ENCODE assay signal across 13 cellular contexts in genomic region chr5:149456597-149457392, GRCh38.
DNase-seq lines count a peak whose midpoint lies in the region; ATAC-seq and TF ChIP-seq lines count a peak whose summit lies in the region.
"Had no signal": no experiment of that assay in that cellular context is flagged by ENCODE, and none has a peak within 500 bp of the region (broad histone marks: within the 10 kb centered on the region; RNA-seq: fewer than 3 reads in every experiment).

No MANE protein-coding gene starts in this region.

- POLR2A ChIA-PET in Caco-2 (lab: Charles Lee): no interaction called here

- CTCF ChIA-PET in Caco-2 (lab: Charles Lee): no interaction called here

- ATAC-seq in mucosa of descending colon (no peak), GM19397 (IDR thresholded peaks at IDR 0.05; ENCODE audit: unreplicated experiment) (no peak)

- no peak overlapping the region for H3K4me3 Mint-ChIP-seq in Caco-2 (ENCODE audit: unreplicated experiment)
- H3K4me3 Mint-ChIP-seq: B cell, immature natural killer cell had no signal

- peak overlapping the region; percentile 4 for H3K27ac Mint-ChIP-seq in Caco-2 (ENCODE audit: unreplicated experiment)
- H3K27ac Mint-ChIP-seq: B cell had no signal

- H3K9me3 ChIP-seq in Caco-2 (no peaks in the 10 kb centered on the region), adrenal gland (replicated peaks in 1 of 3) (no peaks in the 10 kb centered on the region), right atrium auricular region (no peaks in the 10 kb centered on the region), ovary (no peaks in the 10 kb centered on the region), mucosa of descending colon (no peaks in the 10 kb centered on the region)
- H3K9me3 ChIP-seq: prostate gland had no signal

- intact Hi-C loops in Caco-2 (cut with micrococcal nuclease; ENCODE audit: unreplicated experiment) (no loop called here), adrenal gland (cut with DNase I) (no loop called here), ovary (cut with DNase I) (no loop called here), mucosa of descending colon (cut with DNase I, micrococcal nuclease) (no loop called here)

- peaks cover 11% of the 10 kb centered on the region for H3K36me3 Mint-ChIP-seq in Caco-2 (ENCODE audit: insufficient read depth, unreplicated experiment)
- H3K36me3 Mint-ChIP-seq: immature natural killer cell had no signal

- no peaks in the 10 kb centered on the region for H3K36me3 ChIP-seq in Caco-2 (ENCODE audit: control insufficient read depth, insufficient read depth, low read length)
- H3K36me3 ChIP-seq in adrenal gland (replicated peaks in 1 of 2): no peaks in the 10 kb centered on the region
- H3K36me3 ChIP-seq in right atrium auricular region: no peaks in the 10 kb centered on the region
- H3K36me3 ChIP-seq in ovary: no peaks in the 10 kb centered on the region
- no peaks in the 10 kb centered on the region for H3K36me3 ChIP-seq in mucosa of descending colon (ENCODE audit: low read depth)
- H3K36me3 ChIP-seq: prostate gland had no signal

- no peak overlapping the region for H3K4me3 ChIP-seq in Caco-2 (ENCODE audit: low read depth, low read length)
- no peak overlapping the region for H3K4me3 ChIP-seq in adrenal gland
- H3K4me3 ChIP-seq in right atrium auricular region: no peak overlapping the region
- H3K4me3 ChIP-seq in ovary: no peak overlapping the region
- H3K4me3 ChIP-seq in mucosa of descending colon: no peak overlapping the region
- H3K4me3 ChIP-seq: prostate gland had no signal

- DNase-seq in Caco-2 (no peak), adrenal gland (peak in 6 of 7 donors; percentile 73 to 89 (median 84)), right atrium auricular region (ENCODE audit: low spot score) (no peak), ovary (no peak), dermis blood vessel endothelial cell (no peak), medulla oblongata (ENCODE audit: extremely low spot score) (no peak), mucosa of descending colon (no peak)
- DNase-seq: anterior cingulate cortex, immature natural killer cell had no signal

- H3K27me3 ChIP-seq in Caco-2 (replicated peaks; ENCODE audit: control insufficient read depth, insufficient read depth, low read length): no peaks in the 10 kb centered on the region
- H3K27me3 ChIP-seq in adrenal gland: no peaks in the 10 kb centered on the region
- no peaks in the 10 kb centered on the region for H3K27me3 ChIP-seq in right atrium auricular region
- H3K27me3 ChIP-seq in ovary: no peaks in the 10 kb centered on the region

- TF ChIP-seq EP300 in ovary (IDR thresholded peaks at IDR 0.05): no peak

- no TSS peak for BruUV-seq in Caco-2 (replicated peaks; lab: Mats Ljungman, UMichigan)

- H3K4me1 Mint-ChIP-seq in Caco-2 (ENCODE audit: low read depth, unreplicated experiment): peaks cover 39% of the 10 kb centered on the region
- H3K4me1 Mint-ChIP-seq: B cell, immature natural killer cell had no signal

- H3K27me3 Mint-ChIP-seq in Caco-2 (ENCODE audit: insufficient read depth, unreplicated experiment): no peaks in the 10 kb centered on the region
- H3K27me3 Mint-ChIP-seq: B cell had no signal

- WGBS in adrenal gland, 4 donors: 21 to 35% (median 27%) methylated on average over 6 of the region's 6 CpGs
- 44 to 59% (median 54%) methylated on average over 6 of the region's 6 CpGs for WGBS in ovary, 3 donors

- H3K4me1 ChIP-seq in Caco-2 (peaks cover 46% of the 10 kb centered on the region), adrenal gland (replicated peaks in 1 of 2) (peaks cover 23 to 34% of the 10 kb centered on the region in 2 donors), right atrium auricular region (peaks cover 0 to 65% of the 10 kb centered on the region in 2 donors), ovary (ENCODE audit: insufficient read depth) (peaks cover 7% of the 10 kb centered on the region), mucosa of descending colon (ENCODE audit: low read depth) (peaks cover 26% of the 10 kb centered on the region)
- H3K4me1 ChIP-seq: prostate gland had no signal

- H3K27ac ChIP-seq in adrenal gland (peak overlapping the region; percentile 90 to 98 (median 95)), right atrium auricular region (peak overlapping the region; percentile 87 to 89), ovary (peak overlapping the region; percentile 9 to 56)
- H3K27ac ChIP-seq: VCaP had no signal

- TF ChIP-seq CTCF in Caco-2 (IDR thresholded peaks at IDR 0.05; ENCODE audit: insufficient read depth in 1 of 2, low read depth in 1 of 2, low read length in 1 of 2, severe bottlenecking in 1 of 2, unreplicated experiment in 1 of 2) (no peak), adrenal gland (IDR thresholded peaks at IDR 0.05) (no peak), right atrium auricular region (IDR thresholded peaks at IDR 0.05) (no peak), ovary (IDR thresholded peaks at IDR 0.05) (no peak), mucosa of descending colon (IDR thresholded peaks at IDR 0.05) (no peak)

- no peaks in the 10 kb centered on the region for H3K9me3 Mint-ChIP-seq in Caco-2 (ENCODE audit: unreplicated experiment)
- H3K9me3 Mint-ChIP-seq: immature natural killer cell had no signal

- TF ChIP-seq POLR2A in adrenal gland (IDR thresholded peaks at IDR 0.05) (peak in 1 of 2 donors; percentile 61), ovary (IDR thresholded peaks at IDR 0.05) (no peak)

Comparison
In these comparisons a context has a peak if more than half of its experiments do, and no peak if none do; other contexts are left out.
1. DNase-seq: peak in adrenal gland (6 of 7); none in Caco-2 (0 of 2), right atrium auricular region (single experiment), ovary (0 of 5), dermis blood vessel endothelial cell (single experiment), medulla oblongata (single experiment) and mucosa of descending colon (0 of 3).
2. H3K27ac ChIP-seq: peak in every context shown above with its lines; median percentile 95 in adrenal gland; 88 in right atrium auricular region; 32 in ovary.